1 cellular context compared by ENCODE assay signal in genomic region chr6:92784235-92784634, GRCh38.
TF ChIP-seq lines count a peak whose summit lies in the region.

No MANE protein-coding gene starts in this region.

TF ChIP-seq in GM23338, 12 proteins besides CTCF, POLR2A, EP300 and RAD21 (continued from another document):
- TF ChIP-seq ZNF462 (CRISPR knock-in tag; IDR thresholded peaks at IDR 0.05) = no peak
- TF ChIP-seq JUNB (IDR thresholded peaks at IDR 0.05; ENCODE audit: unreplicated experiment) = no peak
- no peak for TF ChIP-seq REST (IDR thresholded peaks at IDR 0.05; ENCODE audit: unreplicated experiment)
- no peak for TF ChIP-seq CREB1 (CRISPR knock-in tag; IDR thresholded peaks at IDR 0.05; ENCODE audit: low read depth)
- TF ChIP-seq POLR2AphosphoS5 (IDR thresholded peaks at IDR 0.05; ENCODE audit: low read depth) = no peak
- no peak for TF ChIP-seq NANOG (IDR thresholded peaks at IDR 0.05; ENCODE audit: borderline replicate concordance)
- TF ChIP-seq ETS1 (IDR thresholded peaks at IDR 0.05) = no peak
- TF ChIP-seq EZH2phosphoT487 (IDR thresholded peaks at IDR 0.05; ENCODE audit: unreplicated experiment) = no peak
